18 cellular contexts compared by ENCODE assay signal in genomic region chr9:76528642-76529190, GRCh38.
DNase-seq lines count a peak whose midpoint lies in the region; TF ChIP-seq lines count a peak whose summit lies in the region.
"Had no signal": no experiment of that assay in that cellular context is flagged by ENCODE, and none has a peak within 500 bp of the region (broad histone marks: within the 10 kb centered on the region; RNA-seq: fewer than 3 reads in every experiment).

No MANE protein-coding gene starts in this region.

- H3K4me3 Mint-ChIP-seq in type B pancreatic cell = no peak overlapping the region
- H3K4me3 Mint-ChIP-seq: CD4-positive, CD25-positive, alpha-beta regulatory T cell; CD8-positive, alpha-beta memory T cell had no signal

- TF ChIP-seq POLR2A in testis (IDR thresholded peaks at IDR 0.05) = no peak

- H3K27me3 Mint-ChIP-seq in type B pancreatic cell = no peaks in the 10 kb centered on the region
- H3K27me3 Mint-ChIP-seq: CD4-positive, CD25-positive, alpha-beta regulatory T cell had no signal

- H3K4me1 ChIP-seq in SJCRH30 = peaks cover 3% of the 10 kb centered on the region
- H3K4me1 ChIP-seq in testis = no peaks in the 10 kb centered on the region
- H3K4me1 ChIP-seq: BE2C, HAP-1 had no signal

- no peak overlapping the region for H3K4me3 ChIP-seq in SJCRH30
- H3K4me3 ChIP-seq in testis = peak overlapping the region; percentile 12 to 40
- H3K4me3 ChIP-seq: GM23248, HAP-1 had no signal

- no peaks in the 10 kb centered on the region for H3K27me3 ChIP-seq in SJCRH30
- H3K27me3 ChIP-seq in testis = no peaks in the 10 kb centered on the region
- H3K27me3 ChIP-seq: BE2C had no signal

- no peak overlapping the region for H3K27ac Mint-ChIP-seq in type B pancreatic cell
- H3K27ac Mint-ChIP-seq: CD4-positive, CD25-positive, alpha-beta regulatory T cell; CD8-positive, alpha-beta memory T cell had no signal

- H3K36me3 ChIP-seq in SJCRH30 (no peaks in the 10 kb centered on the region), testis (ENCODE audit: low read depth, missing control alignments) (no peaks in the 10 kb centered on the region)
- H3K36me3 ChIP-seq: BE2C, HAP-1 had no signal

- H3K4me1 Mint-ChIP-seq in type B pancreatic cell (ENCODE audit: unreplicated experiment) = peaks cover 4% of the 10 kb centered on the region

- WGBS in testis, 2 donors = 55 to 70% methylated on average over 11 to 20 of the region's 20 CpGs

- H3K9me3 ChIP-seq in SJCRH30 (replicated peaks) (peaks cover 7% of the 10 kb centered on the region), testis (no peaks in the 10 kb centered on the region)
- H3K9me3 ChIP-seq: BE2C, HAP-1 had no signal

- no peak overlapping the region for H3K27ac ChIP-seq in SJCRH30
- no peak overlapping the region for H3K27ac ChIP-seq in testis
- H3K27ac ChIP-seq: GM23248, HL-60 had no signal

- H3K36me3 Mint-ChIP-seq in type B pancreatic cell = no peaks in the 10 kb centered on the region
- H3K36me3 Mint-ChIP-seq: CD4-positive, CD25-positive, alpha-beta regulatory T cell had no signal

- H3K9me3 Mint-ChIP-seq in type B pancreatic cell = no peaks in the 10 kb centered on the region
- H3K9me3 Mint-ChIP-seq: CD4-positive, CD25-positive, alpha-beta regulatory T cell; CD8-positive, alpha-beta memory T cell had no signal

- TF ChIP-seq CTCF in testis (IDR thresholded peaks at IDR 0.05) (no peak), type B pancreatic cell (conservative IDR thresholded peaks at IDR 0.05) (no peak)

- DNase-seq in SHP77 (lab: John Stamatoyannopoulos, UW) (peak; percentile 23 to 24), SHP77 treated with DMSO at 0.1 percent for 48 hours (lab: John Stamatoyannopoulos, UW) (no peak), NCI-H2029 treated with DMSO at 0.1 percent for 48 hours (lab: John Stamatoyannopoulos, UW) (peak; percentile 80), SJCRH30 (peak; percentile 42 to 57), testis (no peak), NCI-H2171 treated with DMSO at 0.1 percent for 48 hours (lab: John Stamatoyannopoulos, UW) (no peak), type B pancreatic cell (ENCODE audit: extremely low spot score, unreplicated experiment) (no peak)
- DNase-seq: ACHN; BE2C; C1 segment of cervical spinal cord; CD4-positive, CD25-positive, alpha-beta regulatory T cell; CD8-positive, alpha-beta memory T cell; COR-L47; DMS 273 treated with DMSO at 0.1 percent for 48 hours; GDM1 had no signal

- intact Hi-C loops in testis (cut with DNase I; ENCODE audit: low total_unique reads) = no loop called here

Comparison
In these comparisons a context has a peak if more than half of its experiments do, and no peak if none do; other contexts are left out.
1. DNase-seq: peak in SHP77 (2 of 2), NCI-H2029 treated with DMSO at 0.1 percent for 48 hours (single experiment) and SJCRH30 (2 of 2); none in SHP77 treated with DMSO at 0.1 percent for 48 hours (single experiment), testis (single experiment), NCI-H2171 treated with DMSO at 0.1 percent for 48 hours (single experiment) and type B pancreatic cell (single experiment).